ENCODE assay signal across 20 cellular contexts in the genomic region with DNA sequence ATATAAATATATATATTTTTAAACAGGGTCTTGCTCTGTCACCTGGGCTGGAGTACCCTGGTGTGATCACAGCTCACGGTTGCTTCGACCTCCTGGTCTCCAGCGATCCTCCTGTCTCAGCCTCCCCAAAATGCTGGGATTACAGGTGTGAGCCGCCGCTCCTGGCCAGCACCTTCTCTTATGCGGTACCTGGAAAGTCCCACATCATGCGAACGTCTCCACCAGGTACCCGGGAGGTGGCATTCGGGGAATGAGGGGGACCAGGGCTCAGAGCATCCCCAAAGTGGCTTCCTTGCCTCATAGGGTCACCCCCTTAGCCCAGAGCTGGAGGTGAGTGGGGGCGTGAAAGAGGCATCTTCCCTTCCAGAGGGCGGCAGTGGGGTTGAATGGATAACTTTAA.
DNase-seq lines count a peak whose midpoint lies in the region; ATAC-seq and TF ChIP-seq lines count a peak whose summit lies in the region.
"Had no signal": no experiment of that assay in that cellular context is flagged by ENCODE, and none has a peak within 500 bp of the region (broad histone marks: within the 10 kb centered on the region; RNA-seq: fewer than 3 reads in every experiment).

No MANE protein-coding gene starts in this region.

- H3K9me3 ChIP-seq in right cardiac atrium (ENCODE audit: control insufficient read depth, low read length) (no peaks in the 10 kb centered on the region), endodermal cell (ENCODE audit: control insufficient read depth, low read length) (peaks cover 9% of the 10 kb centered on the region), sigmoid colon (peaks cover 0 to 6% (median 0%) of the 10 kb centered on the region in 4 donors)
- H3K9me3 ChIP-seq: A549, BLaER1 had no signal

- no peak overlapping the region for H3K9ac ChIP-seq in endodermal cell (ENCODE audit: extremely low read depth, low read length, poor library complexity, severe bottlenecking)
- H3K9ac ChIP-seq: BLaER1 had no signal

- H3K27ac Mint-ChIP-seq in endodermal cell = no peak overlapping the region
- H3K27ac Mint-ChIP-seq: CD14-positive monocyte; CD4-positive, alpha-beta memory T cell had no signal

- peaks cover 21% of the 10 kb centered on the region for H3K9me3 Mint-ChIP-seq in endodermal cell

- no peak overlapping the region for H3K27ac ChIP-seq in right cardiac atrium (ENCODE audit: low read length)
- no peak overlapping the region for H3K27ac ChIP-seq in endodermal cell (ENCODE audit: low read depth, low read length)
- no peak overlapping the region for H3K27ac ChIP-seq in sigmoid colon
- H3K27ac ChIP-seq: 22Rv1, A549, BLaER1, HL-60 had no signal

- H3K27me3 Mint-ChIP-seq in endodermal cell (ENCODE audit: insufficient read depth) = peaks cover 4% of the 10 kb centered on the region
- H3K27me3 Mint-ChIP-seq: CD4-positive, alpha-beta memory T cell had no signal

- peak; percentile 29 for DNase-seq in cardiac septum (ENCODE audit: low spot score)
- DNase-seq in right cardiac atrium = no peak
- peak; percentile 20 for DNase-seq in endodermal cell
- peak; percentile 53 for DNase-seq in sigmoid colon
- DNase-seq in NCI-H524 (lab: John Stamatoyannopoulos, UW) = no peak
- DNase-seq: AML-193; CD4-positive, alpha-beta memory T cell; DMS79 treated with DMSO at 0.1 percent for 48 hours; GF-D8; GOT3; H9; IMR-90 had no signal

- no peak for ATAC-seq in right cardiac atrium
- no peak for ATAC-seq in HG02678 (IDR thresholded peaks at IDR 0.05; ENCODE audit: unreplicated experiment)
- ATAC-seq in GM18505 (IDR thresholded peaks at IDR 0.05; ENCODE audit: unreplicated experiment) = no peak
- ATAC-seq: A549, K562 had no signal

- TF ChIP-seq CTCF in endodermal cell (conservative IDR thresholded peaks at IDR 0.05) (no peak), sigmoid colon (IDR thresholded peaks at IDR 0.05) (no peak)

- H3K36me3 ChIP-seq in endodermal cell (ENCODE audit: control insufficient read depth, insufficient read depth, low read length) (no peaks in the 10 kb centered on the region), sigmoid colon (no peaks in the 10 kb centered on the region)
- H3K36me3 ChIP-seq: BLaER1 had no signal

- intact Hi-C loops in cardiac septum (cut with DNase I) = no loop called here
- intact Hi-C loops in right cardiac atrium (cut with DNase I) = no loop called here
- intact Hi-C loops in sigmoid colon (cut with DNase I) = no loop called here

- no peaks in the 10 kb centered on the region for H3K27me3 ChIP-seq in right cardiac atrium (ENCODE audit: control insufficient read depth, insufficient read depth)
- H3K27me3 ChIP-seq in endodermal cell (ENCODE audit: control insufficient read depth, insufficient read depth, low read length, poor library complexity, severe bottlenecking) = no peaks in the 10 kb centered on the region
- H3K27me3 ChIP-seq in sigmoid colon = peaks cover 0 to 22% (median 0%) of the 10 kb centered on the region in 3 donors
- H3K27me3 ChIP-seq: BLaER1 had no signal

- H3K4me1 ChIP-seq in right cardiac atrium (ENCODE audit: control insufficient read depth, insufficient read depth, low read length) = no peaks in the 10 kb centered on the region
- no peaks in the 10 kb centered on the region for H3K4me1 ChIP-seq in endodermal cell (ENCODE audit: control insufficient read depth, insufficient read depth, low read length)
- peaks cover 0 to 4% (median 0%) of the 10 kb centered on the region in 4 donors for H3K4me1 ChIP-seq in sigmoid colon
- H3K4me1 ChIP-seq: A549 had no signal

- WGBS in right cardiac atrium = 91% methylated on average over 12 of the region's 12 CpGs
- WGBS in endodermal cell (ENCODE audit: insufficient coverage in 1 of 2, insufficient read length in 1 of 2), 2 experiments = 91 to 95% methylated on average over 11 to 12 of the region's 12 CpGs
- 94% methylated on average over 12 of the region's 12 CpGs for WGBS in sigmoid colon, 2 donors

- TF ChIP-seq EP300 in sigmoid colon (IDR thresholded peaks at IDR 0.05) = no peak

- peaks cover 4% of the 10 kb centered on the region for H3K4me1 Mint-ChIP-seq in endodermal cell
- H3K4me1 Mint-ChIP-seq: CD14-positive monocyte; CD4-positive, alpha-beta memory T cell had no signal

- H3K4me3 ChIP-seq in right cardiac atrium (ENCODE audit: low read length) (no peak overlapping the region), endodermal cell (ENCODE audit: low read length) (no peak overlapping the region), sigmoid colon (no peak overlapping the region)
- H3K4me3 ChIP-seq: A549, BLaER1, K562 had no signal

- H3K4me3 Mint-ChIP-seq in endodermal cell = no peak overlapping the region
- H3K4me3 Mint-ChIP-seq: CD14-positive monocyte; CD4-positive, alpha-beta memory T cell; H9 had no signal

- H3K36me3 Mint-ChIP-seq in endodermal cell (ENCODE audit: low read depth) = peaks cover 2% of the 10 kb centered on the region
- H3K36me3 Mint-ChIP-seq: CD14-positive monocyte had no signal

- no peak for TF ChIP-seq POLR2A in sigmoid colon (IDR thresholded peaks at IDR 0.05)
- TF ChIP-seq POLR2A in GM18505 (IDR thresholded peaks at IDR 0.05; ENCODE audit: borderline replicate concordance, extremely low read depth, insufficient read depth, insufficient read length) = no peak

Comparison
In these comparisons a context has a peak if more than half of its experiments do, and no peak if none do; other contexts are left out.
1. DNase-seq: peak in cardiac septum (single experiment), endodermal cell (single experiment) and sigmoid colon (single experiment); none in right cardiac atrium (0 of 3) and NCI-H524 (0 of 2).